In the genomic region with DNA sequence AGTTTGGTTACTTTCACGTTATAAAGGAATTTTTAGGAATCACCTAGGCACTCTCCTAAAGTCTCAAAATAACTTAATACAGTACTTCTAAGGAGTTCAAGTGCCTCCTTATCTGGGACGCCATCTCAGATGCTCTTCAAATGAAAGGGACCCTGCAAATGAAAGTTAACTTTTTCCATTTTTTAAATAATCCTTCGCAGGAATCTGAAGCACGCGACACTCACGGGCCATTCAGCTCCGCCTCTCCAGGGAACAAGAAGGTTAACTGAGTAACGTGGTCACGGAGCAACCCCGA, we compare ENCODE assay signal across 8 cellular contexts. TPM values are rescaled to one million over a fixed set of nuclear protein-coding genes. Genes with fewer than 3 reads are reported as not detected.
DNase-seq lines count a peak whose midpoint lies in the region; ATAC-seq and TF ChIP-seq lines count a peak whose summit lies in the region.

No MANE protein-coding gene starts in this region.

- H3K4me1 ChIP-seq in transverse colon, result peaks cover 17 to 60% (median 37%) of the 10 kb centered on the region in 4 donors

- H3K9me3 ChIP-seq in transverse colon, result no peaks in the 10 kb centered on the region

- H3K4me3 ChIP-seq in transverse colon, result peak overlapping the region; percentile 63 to 86 (median 81)

- H3K27me3 ChIP-seq in layer of hippocampus (ENCODE audit: control insufficient read depth, insufficient read depth, low read length), result no peaks in the 10 kb centered on the region
- no peaks in the 10 kb centered on the region for H3K27me3 ChIP-seq in transverse colon

- H3K36me3 ChIP-seq in transverse colon, result no peaks in the 10 kb centered on the region

- H3K27me3 Mint-ChIP-seq in activated T-cell treated with anti-CD3 and anti-CD28 coated beads, Interleukin-2, amount 50 U/mL, for 72 hours (ENCODE audit: low read depth), result no peaks in the 10 kb centered on the region
- H3K27me3 Mint-ChIP-seq in activated naive CD8-positive, alpha-beta T cell, result no peaks in the 10 kb centered on the region

- peak overlapping the region; percentile 97 for H3K4me3 Mint-ChIP-seq in activated T-cell treated with anti-CD3 and anti-CD28 coated beads, Interleukin-2, amount 50 U/mL, for 72 hours
- peak overlapping the region; percentile 99 for H3K4me3 Mint-ChIP-seq in activated naive CD8-positive, alpha-beta T cell

- peaks cover 2 to 6% of the 10 kb centered on the region in 2 donors for H3K36me3 Mint-ChIP-seq in activated T-cell treated with anti-CD3 and anti-CD28 coated beads, Interleukin-2, amount 50 U/mL, for 72 hours (ENCODE audit: insufficient read depth in 2 of 2)
- peaks cover 9% of the 10 kb centered on the region for H3K36me3 Mint-ChIP-seq in activated naive CD8-positive, alpha-beta T cell

- H3K27ac ChIP-seq in layer of hippocampus (ENCODE audit: low read depth, low read length), result peak overlapping the region; percentile 90
- H3K27ac ChIP-seq in transverse colon, result peak overlapping the region; percentile 93 to 97 (median 94)

- no peak for DNase-seq in activated T-cell treated with anti-CD3 and anti-CD28 coated beads, Interleukin-2, amount 50 U/mL, for 72 hours
- no peak for DNase-seq in activated T-cell treated with anti-CD3 and anti-CD28 coated beads, Interleukin-2, amount 50 U/mL, for 48 hours
- DNase-seq in transverse colon (no peak), NCI-H1048 (lab: John Stamatoyannopoulos, UW) (no peak)
- DNase-seq in effector CD8-positive, alpha-beta T cell (lab: John Stamatoyannopoulos, UW), result no peak

- no peak for ATAC-seq in activated T-cell treated with anti-CD3 and anti-CD28 coated beads, Interleukin-2, amount 50 U/mL, for 72 hours (replicated peaks in 1 of 2)
- ATAC-seq in GM21381 (IDR thresholded peaks at IDR 0.05; ENCODE audit: unreplicated experiment), result no peak

- H3K27ac Mint-ChIP-seq in activated T-cell treated with anti-CD3 and anti-CD28 coated beads, Interleukin-2, amount 50 U/mL, for 72 hours, result peak overlapping the region; percentile 93
- peak overlapping the region; percentile 98 for H3K27ac Mint-ChIP-seq in activated naive CD8-positive, alpha-beta T cell

- H3K4me1 Mint-ChIP-seq in activated T-cell treated with anti-CD3 and anti-CD28 coated beads, Interleukin-2, amount 50 U/mL, for 72 hours (ENCODE audit: low read depth), result peaks cover 58% of the 10 kb centered on the region
- H3K4me1 Mint-ChIP-seq in activated naive CD8-positive, alpha-beta T cell (ENCODE audit: low read depth), result peaks cover 71% of the 10 kb centered on the region

- no peak for TF ChIP-seq POLR2A in transverse colon (IDR thresholded peaks at IDR 0.05)

- TF ChIP-seq CTCF in transverse colon (IDR thresholded peaks at IDR 0.05), result no peak

- intact Hi-C loops in transverse colon (cut with DNase I; ENCODE audit: low total_unique reads), result no loop called here

- 0% methylated on average over 8 to 10 of the region's 10 CpGs for WGBS in transverse colon (ENCODE audit: low coverage in 1 of 2), 2 donors

- in situ Hi-C loops in transverse colon (cut with MboI; ENCODE audit: low pct_ligation_motif_present in 1 of 4, low pct_unique_long_range_greater_than_20kb in 1 of 4, low sequenced_read_pairs in 3 of 4), result no loop called here

- H3K9me3 Mint-ChIP-seq in activated T-cell treated with anti-CD3 and anti-CD28 coated beads, Interleukin-2, amount 50 U/mL, for 72 hours, result no peaks in the 10 kb centered on the region
- H3K9me3 Mint-ChIP-seq in activated naive CD8-positive, alpha-beta T cell (ENCODE audit: low read depth), result no peaks in the 10 kb centered on the region

- TF ChIP-seq EP300 in transverse colon (IDR thresholded peaks at IDR 0.05; ENCODE audit: low read depth), result no peak

RNA-seq across cellular contexts. Expression of a gene that starts 0.5 kb away (rescaled TPM):
- 10 to 100 TPM; 71.8 to 76.0 TPM for total RNA-seq in activated T-cell treated with anti-CD3 and anti-CD28 coated beads, Interleukin-2, amount 50 U/mL, for 72 hours
- total RNA-seq in transverse colon, result 10 to 100 TPM; 43.2 to 98.4 (median 51.0) TPM
